Comparison of ENCODE assay signal across 14 cellular contexts in genomic region chr3:42101048-42101447, GRCh38. TPM values are rescaled to one million over a fixed set of nuclear protein-coding genes. Genes with fewer than 3 reads are reported as not detected.
DNase-seq lines count a peak whose midpoint lies in the region; ATAC-seq, FAIRE-seq and TF ChIP-seq lines count a peak whose summit lies in the region.
"Had no signal": no experiment of that assay in that cellular context is flagged by ENCODE, and none has a peak within 500 bp of the region (broad histone marks: within the 10 kb centered on the region; RNA-seq: fewer than 3 reads in every experiment).

No MANE protein-coding gene starts in this region.

- H3K36me3 ChIP-seq in bronchial epithelial cell (ENCODE audit: control insufficient read depth, insufficient read depth, low read length) (peaks cover 1% of the 10 kb centered on the region), keratinocyte (ENCODE audit: control insufficient read depth in 2 of 2, extremely low read depth in 1 of 2, insufficient read depth in 2 of 2, low read length in 2 of 2) (peaks cover 10 to 15% of the 10 kb centered on the region in 2 experiments), spleen (peaks cover 0 to 26% (median 10%) of the 10 kb centered on the region in 6 donors)
- H3K36me3 ChIP-seq: prostate gland had no signal

- CTCF ChIA-PET in activated CD8-positive, alpha-beta memory T cell treated with anti-CD3 and anti-CD28 coated beads, Interleukin-2, amount 10 ng/mL, durations not matched to agents 7 days and 5 days (lab: Charles Lee), result interaction anchor here (0.5 to 3.1 kb wide), 6 partner anchors 10 to 747 kb away, joined by 3 to 17 read pairs (median 4); no protein-coding TSS in a partner anchor

- no peak for TF ChIP-seq CTCF in bronchial epithelial cell (IDR thresholded peaks at IDR 0.05; ENCODE audit: insufficient read depth, low read length, severe bottlenecking)
- no peak for TF ChIP-seq CTCF in keratinocyte (optimal IDR thresholded peaks at IDR 0.05 in 1 of 3, IDR thresholded peaks at IDR 0.05 in 1 of 3, conservative IDR thresholded peaks at IDR 0.05 in 1 of 3; ENCODE audit: extremely low read depth in 1 of 3, insufficient read depth in 2 of 3, low read length in 3 of 3)
- no peak for TF ChIP-seq CTCF in spleen (IDR thresholded peaks at IDR 0.05 in 8 of 11, conservative IDR thresholded peaks at IDR 0.05 in 3 of 11)

- peaks cover 11% of the 10 kb centered on the region for H3K4me1 Mint-ChIP-seq in activated CD8-positive, alpha-beta memory T cell treated with anti-CD3 and anti-CD28 coated beads, Interleukin-2, amount 10 ng/mL, durations not matched to agents 7 days and 5 days

- H3K27me3 Mint-ChIP-seq in activated CD8-positive, alpha-beta memory T cell treated with anti-CD3 and anti-CD28 coated beads, Interleukin-2, amount 10 ng/mL, durations not matched to agents 7 days and 5 days, result no peaks in the 10 kb centered on the region
- H3K27me3 Mint-ChIP-seq: activated T-cell treated with anti-CD3 and anti-CD28 coated beads, Interleukin-2, amount 50 U/mL, for 24 hours; stimulated activated naive CD8-positive, alpha-beta T cell treated with anti-CD3 and anti-CD28 coated beads, Interleukin-15, Interleukin-2, amounts not matched to agents 100 ng/mL and 50 ng/mL, for 24 hours had no signal

- 36 to 70% (median 47%) methylated on average over 4 of the region's 4 CpGs for WGBS in spleen, 5 donors

- H3K27ac ChIP-seq in keratinocyte (ENCODE audit: control insufficient read depth, insufficient read depth, low read length) (peak overlapping the region; percentile 6), spleen (peak overlapping the region in 6 of 8 donors; percentile 48 to 64 (median 59))
- H3K27ac ChIP-seq: prostate gland had no signal

- H3K9me3 ChIP-seq in keratinocyte (ENCODE audit: control insufficient read depth, low read depth, low read length) (no peaks in the 10 kb centered on the region), spleen (no peaks in the 10 kb centered on the region)
- H3K9me3 ChIP-seq: prostate gland had no signal

- H3K27ac Mint-ChIP-seq in activated CD8-positive, alpha-beta memory T cell treated with anti-CD3 and anti-CD28 coated beads, Interleukin-2, amount 10 ng/mL, durations not matched to agents 7 days and 5 days, result no peak overlapping the region
- H3K27ac Mint-ChIP-seq: activated T-cell treated with anti-CD3 and anti-CD28 coated beads, Interleukin-2, amount 50 U/mL, for 24 hours; stimulated activated naive CD8-positive, alpha-beta T cell treated with anti-CD3 and anti-CD28 coated beads, Interleukin-15, Interleukin-2, amounts not matched to agents 100 ng/mL and 50 ng/mL, for 24 hours had no signal

- no peaks in the 10 kb centered on the region for H3K9me3 Mint-ChIP-seq in activated CD8-positive, alpha-beta memory T cell treated with anti-CD3 and anti-CD28 coated beads, Interleukin-2, amount 10 ng/mL, durations not matched to agents 7 days and 5 days (ENCODE audit: low read depth)
- H3K9me3 Mint-ChIP-seq: activated T-cell treated with anti-CD3 and anti-CD28 coated beads, Interleukin-2, amount 50 U/mL, for 24 hours; stimulated activated naive CD8-positive, alpha-beta T cell treated with anti-CD3 and anti-CD28 coated beads, Interleukin-15, Interleukin-2, amounts not matched to agents 100 ng/mL and 50 ng/mL, for 24 hours had no signal

- no peak overlapping the region for H3K9ac ChIP-seq in keratinocyte (ENCODE audit: control insufficient read depth, extremely low read depth, insufficient read depth, low read length)

- H3K4me3 ChIP-seq in bronchial epithelial cell (ENCODE audit: low read depth, low read length) (no peak overlapping the region), keratinocyte (ENCODE audit: control insufficient read depth in 2 of 3, extremely low read depth in 1 of 3, insufficient read depth in 2 of 3, low read depth in 1 of 3, low read length in 3 of 3) (peak overlapping the region in 1 of 3 experiments; percentile 2), spleen (no peak overlapping the region)
- H3K4me3 ChIP-seq: prostate gland had no signal

- peaks cover 14% of the 10 kb centered on the region for H3K36me3 Mint-ChIP-seq in activated CD8-positive, alpha-beta memory T cell treated with anti-CD3 and anti-CD28 coated beads, Interleukin-2, amount 10 ng/mL, durations not matched to agents 7 days and 5 days

- no peak overlapping the region for H3K4me3 Mint-ChIP-seq in activated CD8-positive, alpha-beta memory T cell treated with anti-CD3 and anti-CD28 coated beads, Interleukin-2, amount 10 ng/mL, durations not matched to agents 7 days and 5 days
- H3K4me3 Mint-ChIP-seq: activated T-cell treated with anti-CD3 and anti-CD28 coated beads, Interleukin-2, amount 50 U/mL, for 24 hours; stimulated activated naive CD8-positive, alpha-beta T cell treated with anti-CD3 and anti-CD28 coated beads, Interleukin-15, Interleukin-2, amounts not matched to agents 100 ng/mL and 50 ng/mL, for 24 hours had no signal

- FAIRE-seq in bronchial epithelial cell (lab: Jason Lieb, UNC) (no peak), keratinocyte (lab: Jason Lieb, UNC) (no peak)
- FAIRE-seq: G401.6 had no signal

- no peak for ATAC-seq in GM19397 (IDR thresholded peaks at IDR 0.05; ENCODE audit: unreplicated experiment)
- ATAC-seq in activated CD8-positive, alpha-beta memory T cell treated with anti-CD3 and anti-CD28 coated beads, Interleukin-2, amount 10 ng/mL, durations not matched to agents 7 days and 5 days, result no peak

- H3K4me1 ChIP-seq in keratinocyte (ENCODE audit: control insufficient read depth, extremely low read depth, insufficient read depth, low read length) (peaks cover 38% of the 10 kb centered on the region), spleen (peaks cover 5 to 69% (median 46%) of the 10 kb centered on the region in 6 donors)
- H3K4me1 ChIP-seq: prostate gland had no signal

- no peaks in the 10 kb centered on the region for H3K27me3 ChIP-seq in bronchial epithelial cell (ENCODE audit: control insufficient read depth, insufficient read depth, low read length)
- H3K27me3 ChIP-seq in keratinocyte (ENCODE audit: control insufficient read depth, extremely low read depth, insufficient read depth, low read length), result no peaks in the 10 kb centered on the region
- no peaks in the 10 kb centered on the region for H3K27me3 ChIP-seq in spleen (replicated peaks in 1 of 7)

- dilution Hi-C loops in keratinocyte (cut with MboI; ENCODE audit: extremely low pct_ligation_motif_present, low sequenced_read_pairs), result loop anchor here (25.0 kb wide), 1 partner anchor 189 kb away; no protein-coding TSS in a partner anchor

- H4K20me1 ChIP-seq in keratinocyte (ENCODE audit: control insufficient read depth, extremely low read depth, insufficient read depth, low read length), result no peaks in the 10 kb centered on the region

- intact Hi-C loops in spleen (cut with DNase I; ENCODE audit: low total_unique reads), result no loop called here

- H2AFZ ChIP-seq in keratinocyte (ENCODE audit: control insufficient read depth, low read length), result no peak overlapping the region

- peaks cover 73% of the 10 kb centered on the region for H3K79me2 ChIP-seq in keratinocyte (ENCODE audit: control insufficient read depth, insufficient read depth, low read length)

- TF ChIP-seq POLR2A in spleen (IDR thresholded peaks at IDR 0.05), result no peak

- DNase-seq in HCEC 1CT (peak; percentile 87), bronchial epithelial cell (ENCODE audit: low read depth) (peak; percentile 78), keratinocyte (ENCODE audit: low read depth, low spot score) (no peak), spleen (peak; percentile 67), NCI-H345 treated with DMSO at 0.1 percent for 48 hours (lab: John Stamatoyannopoulos, UW; ENCODE audit: unreplicated experiment) (no peak)
- DNase-seq in activated CD4-positive, alpha-beta T cell treated with anti-CD3 and anti-CD28 coated beads for 1 hour, result no peak
- DNase-seq in activated CD8-positive, alpha-beta memory T cell treated with anti-CD3 and anti-CD28 coated beads, Interleukin-2, amount 10 ng/mL, durations not matched to agents 7 days and 5 days, result no peak
- DNase-seq: NCI-H187 treated with DMSO at 0.1 percent for 48 hours, SW 1271 had no signal

- H3K4me2 ChIP-seq in keratinocyte (ENCODE audit: control insufficient read depth, extremely low read depth, insufficient read depth, low read depth, low read length), result no peak overlapping the region

- no peaks in the 10 kb centered on the region for H3K9me1 ChIP-seq in keratinocyte (ENCODE audit: control insufficient read depth, extremely low read depth, insufficient read depth, low read length)

RNA-seq across cellular contexts. Expression of gene TRAK1, which starts 9.9 kb away (rescaled TPM):
- total RNA-seq in bronchial epithelial cell, result 36.1 and 43.5 TPM in 2 replicates
- polyA plus RNA-seq in keratinocyte, result 58.2 to 63.7 TPM (median 62.8 TPM) in 3 replicates
- polyA plus RNA-seq in keratinocyte (2011; ENCODE audit: low read depth), result 29.8 TPM
- 48.0 and 49.5 TPM in 2 replicates for polyA plus RNA-seq in keratinocyte (2011; cell fraction: cytosol; rRNA removed)
- 132 and 142 TPM in 2 replicates for polyA plus RNA-seq in keratinocyte (2011; cell fraction: nucleus; rRNA removed)
- polyA plus RNA-seq in keratinocyte (2012; ENCODE audit: low replicate concordance), result 29.8 and 46.9 TPM in 2 replicates
- 82.0 to 97.3 TPM (median 91.8 TPM) in 3 replicates for polyA minus RNA-seq in keratinocyte
- polyA minus RNA-seq in keratinocyte (2011; cell fraction: cytosol; rRNA and poly(A)+ RNA removed), result 84.2 TPM
- polyA minus RNA-seq in keratinocyte (2011; cell fraction: nucleus; rRNA and poly(A)+ RNA removed), result 83.0 and 146 TPM in 2 replicates
- 10 to 100 TPM; 43.5 to 60.0 (median 49.0) TPM for total RNA-seq in spleen
- 10 to 100 TPM; 15.4 to 20.0 (median 17.1) TPM for polyA plus RNA-seq in spleen
- 10 to 100 TPM; 27.3 to 31.1 TPM for total RNA-seq in activated CD8-positive, alpha-beta memory T cell treated with anti-CD3 and anti-CD28 coated beads, Interleukin-2, amount 10 ng/mL, durations not matched to agents 7 days and 5 days

Comparison
In these comparisons a context has a peak if more than half of its experiments do, and no peak if none do; other contexts are left out.
1. DNase-seq: peak in HCEC 1CT (single experiment), bronchial epithelial cell (single experiment) and spleen (single experiment); none in keratinocyte (single experiment), activated CD4-positive, alpha-beta T cell treated with anti-CD3 and anti-CD28 coated beads for 1 hour (single experiment), NCI-H345 treated with DMSO at 0.1 percent for 48 hours (single experiment) and activated CD8-positive, alpha-beta memory T cell treated with anti-CD3 and anti-CD28 coated beads, Interleukin-2, amount 10 ng/mL, durations not matched to agents 7 days and 5 days (single experiment).